In genomic region chr3:146544013-146544928, GRCh38 we compare ENCODE assay signal across 1 cellular context.
TF ChIP-seq lines count a peak whose summit lies in the region.

TSS of gene PLSCR1 (minus strand) at chr3:146544607. CDS start at chr3:146536552, 8,055 bp downstream.

TF ChIP-seq in HepG2, 621 proteins besides CTCF, POLR2A, EP300 and RAD21 (continued from another document and continues in another):
- peak; percentile 79; the same call in 1 of the 2 replicates for TF ChIP-seq ZNF124 (CRISPR knock-in tag; IDR thresholded peaks at IDR 0.05)
- TF ChIP-seq ZNF616 (CRISPR knock-in tag; IDR thresholded peaks at IDR 0.05; ENCODE audit: low read depth): no peak
- TF ChIP-seq ONECUT2 (CRISPR knock-in tag; IDR thresholded peaks at IDR 0.05): no peak
- TF ChIP-seq ZSCAN12 (CRISPR knock-in tag; IDR thresholded peaks at IDR 0.05): no peak
- TF ChIP-seq, protein P1, sequence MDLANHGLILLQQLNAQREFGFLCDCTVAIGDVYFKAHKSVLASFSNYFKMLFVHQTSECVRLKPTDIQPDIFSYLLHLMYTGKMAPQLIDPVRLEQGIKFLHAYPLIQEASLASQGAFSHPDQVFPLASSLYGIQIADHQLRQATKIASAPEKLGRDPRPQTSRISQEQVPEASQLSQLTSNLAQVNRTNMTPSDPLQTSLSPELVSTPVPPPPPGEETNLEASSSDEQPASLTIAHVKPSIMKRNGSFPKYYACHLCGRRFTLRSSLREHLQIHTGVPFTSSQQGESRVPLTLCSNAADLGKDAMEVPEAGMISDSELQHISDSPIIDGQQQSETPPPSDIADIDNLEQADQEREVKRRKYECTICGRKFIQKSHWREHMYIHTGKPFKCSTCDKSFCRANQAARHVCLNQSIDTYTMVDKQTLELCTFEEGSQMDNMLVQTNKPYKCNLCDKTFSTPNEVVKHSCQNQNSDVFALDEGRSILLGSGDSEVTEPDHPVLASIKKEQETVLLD (CRISPR knock-in tag; IDR thresholded peaks at IDR 0.05; ENCODE audit: low read depth): no peak
- TF ChIP-seq, protein P2, sequence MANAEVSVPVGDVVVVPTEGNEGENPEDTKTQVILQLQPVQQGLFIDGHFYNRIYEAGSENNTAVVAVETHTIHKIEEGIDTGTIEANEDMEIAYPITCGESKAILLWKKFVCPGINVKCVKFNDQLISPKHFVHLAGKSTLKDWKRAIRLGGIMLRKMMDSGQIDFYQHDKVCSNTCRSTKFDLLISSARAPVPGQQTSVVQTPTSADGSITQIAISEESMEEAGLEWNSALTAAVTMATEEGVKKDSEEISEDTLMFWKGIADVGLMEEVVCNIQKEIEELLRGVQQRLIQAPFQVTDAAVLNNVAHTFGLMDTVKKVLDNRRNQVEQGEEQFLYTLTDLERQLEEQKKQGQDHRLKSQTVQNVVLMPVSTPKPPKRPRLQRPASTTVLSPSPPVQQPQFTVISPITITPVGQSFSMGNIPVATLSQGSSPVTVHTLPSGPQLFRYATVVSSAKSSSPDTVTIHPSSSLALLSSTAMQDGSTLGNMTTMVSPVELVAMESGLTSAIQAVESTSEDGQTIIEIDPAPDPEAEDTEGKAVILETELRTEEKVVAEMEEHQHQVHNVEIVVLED (CRISPR knock-in tag; IDR thresholded peaks at IDR 0.05; ENCODE audit: borderline replicate concordance): 0 out of 2 replicates have a peak, but pooled peaks have one; percentile 26
- TF ChIP-seq, protein P3, sequence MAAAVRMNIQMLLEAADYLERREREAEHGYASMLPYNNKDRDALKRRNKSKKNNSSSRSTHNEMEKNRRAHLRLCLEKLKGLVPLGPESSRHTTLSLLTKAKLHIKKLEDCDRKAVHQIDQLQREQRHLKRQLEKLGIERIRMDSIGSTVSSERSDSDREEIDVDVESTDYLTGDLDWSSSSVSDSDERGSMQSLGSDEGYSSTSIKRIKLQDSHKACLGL (CRISPR knock-in tag; IDR thresholded peaks at IDR 0.05): peak; percentile 55; the same call in 1 of the 2 replicates
- 0 out of 2 replicates have a peak, but pooled peaks have one; percentile 63 for TF ChIP-seq KLF6 (CRISPR knock-in tag; IDR thresholded peaks at IDR 0.05)
- no peak; the same call in 1 of the 2 replicates for TF ChIP-seq E2F5 (CRISPR knock-in tag; conservative IDR thresholded peaks at IDR 0.05)
- TF ChIP-seq ZNF572 (CRISPR knock-in tag; IDR thresholded peaks at IDR 0.05): no peak
- peak; percentile 30; the same call in 1 of the 2 replicates for TF ChIP-seq ISL2 (CRISPR knock-in tag; IDR thresholded peaks at IDR 0.05)
- TF ChIP-seq HOXA3 (CRISPR knock-in tag; IDR thresholded peaks at IDR 0.05): peak; percentile 78
- peak; percentile 53 for TF ChIP-seq AGO2 (optimal IDR thresholded peaks at IDR 0.05; ENCODE audit: low read depth, low read length)
- 0 out of 2 replicates have a peak, but pooled peaks have one; percentile 50 for TF ChIP-seq SATB2 (CRISPR knock-in tag; IDR thresholded peaks at IDR 0.05)
- TF ChIP-seq ZNF546 (CRISPR knock-in tag; conservative IDR thresholded peaks at IDR 0.05): 0 out of 2 replicates have a peak, but pooled peaks have one; percentile 30
- peak; percentile 84 for TF ChIP-seq POLR2G (IDR thresholded peaks at IDR 0.05; ENCODE audit: low read depth, low read length)
- no peak for TF ChIP-seq ZNF780A (CRISPR knock-in tag; IDR thresholded peaks at IDR 0.05)
- 0 out of 2 replicates have a peak, but pooled peaks have one; percentile 33 for TF ChIP-seq ZMAT3 (CRISPR knock-in tag; conservative IDR thresholded peaks at IDR 0.05)
- 0 out of 2 replicates have a peak, but pooled peaks have one; percentile 45 for TF ChIP-seq ZBTB20 (CRISPR knock-in tag; IDR thresholded peaks at IDR 0.05; ENCODE audit: borderline replicate concordance, low read depth)
- TF ChIP-seq, protein P4, sequence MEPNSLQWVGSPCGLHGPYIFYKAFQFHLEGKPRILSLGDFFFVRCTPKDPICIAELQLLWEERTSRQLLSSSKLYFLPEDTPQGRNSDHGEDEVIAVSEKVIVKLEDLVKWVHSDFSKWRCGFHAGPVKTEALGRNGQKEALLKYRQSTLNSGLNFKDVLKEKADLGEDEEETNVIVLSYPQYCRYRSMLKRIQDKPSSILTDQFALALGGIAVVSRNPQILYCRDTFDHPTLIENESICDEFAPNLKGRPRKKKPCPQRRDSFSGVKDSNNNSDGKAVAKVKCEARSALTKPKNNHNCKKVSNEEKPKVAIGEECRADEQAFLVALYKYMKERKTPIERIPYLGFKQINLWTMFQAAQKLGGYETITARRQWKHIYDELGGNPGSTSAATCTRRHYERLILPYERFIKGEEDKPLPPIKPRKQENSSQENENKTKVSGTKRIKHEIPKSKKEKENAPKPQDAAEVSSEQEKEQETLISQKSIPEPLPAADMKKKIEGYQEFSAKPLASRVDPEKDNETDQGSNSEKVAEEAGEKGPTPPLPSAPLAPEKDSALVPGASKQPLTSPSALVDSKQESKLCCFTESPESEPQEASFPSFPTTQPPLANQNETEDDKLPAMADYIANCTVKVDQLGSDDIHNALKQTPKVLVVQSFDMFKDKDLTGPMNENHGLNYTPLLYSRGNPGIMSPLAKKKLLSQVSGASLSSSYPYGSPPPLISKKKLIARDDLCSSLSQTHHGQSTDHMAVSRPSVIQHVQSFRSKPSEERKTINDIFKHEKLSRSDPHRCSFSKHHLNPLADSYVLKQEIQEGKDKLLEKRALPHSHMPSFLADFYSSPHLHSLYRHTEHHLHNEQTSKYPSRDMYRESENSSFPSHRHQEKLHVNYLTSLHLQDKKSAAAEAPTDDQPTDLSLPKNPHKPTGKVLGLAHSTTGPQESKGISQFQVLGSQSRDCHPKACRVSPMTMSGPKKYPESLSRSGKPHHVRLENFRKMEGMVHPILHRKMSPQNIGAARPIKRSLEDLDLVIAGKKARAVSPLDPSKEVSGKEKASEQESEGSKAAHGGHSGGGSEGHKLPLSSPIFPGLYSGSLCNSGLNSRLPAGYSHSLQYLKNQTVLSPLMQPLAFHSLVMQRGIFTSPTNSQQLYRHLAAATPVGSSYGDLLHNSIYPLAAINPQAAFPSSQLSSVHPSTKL (CRISPR knock-in tag; IDR thresholded peaks at IDR 0.05): peak; percentile 61
- TF ChIP-seq, protein P5, sequence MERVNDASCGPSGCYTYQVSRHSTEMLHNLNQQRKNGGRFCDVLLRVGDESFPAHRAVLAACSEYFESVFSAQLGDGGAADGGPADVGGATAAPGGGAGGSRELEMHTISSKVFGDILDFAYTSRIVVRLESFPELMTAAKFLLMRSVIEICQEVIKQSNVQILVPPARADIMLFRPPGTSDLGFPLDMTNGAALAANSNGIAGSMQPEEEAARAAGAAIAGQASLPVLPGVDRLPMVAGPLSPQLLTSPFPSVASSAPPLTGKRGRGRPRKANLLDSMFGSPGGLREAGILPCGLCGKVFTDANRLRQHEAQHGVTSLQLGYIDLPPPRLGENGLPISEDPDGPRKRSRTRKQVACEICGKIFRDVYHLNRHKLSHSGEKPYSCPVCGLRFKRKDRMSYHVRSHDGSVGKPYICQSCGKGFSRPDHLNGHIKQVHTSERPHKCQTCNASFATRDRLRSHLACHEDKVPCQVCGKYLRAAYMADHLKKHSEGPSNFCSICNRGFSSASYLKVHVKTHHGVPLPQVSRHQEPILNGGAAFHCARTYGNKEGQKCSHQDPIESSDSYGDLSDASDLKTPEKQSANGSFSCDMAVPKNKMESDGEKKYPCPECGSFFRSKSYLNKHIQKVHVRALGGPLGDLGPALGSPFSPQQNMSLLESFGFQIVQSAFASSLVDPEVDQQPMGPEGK (CRISPR knock-in tag; IDR thresholded peaks at IDR 0.05): peak; percentile 63
- TF ChIP-seq TOPORS (CRISPR knock-in tag; IDR thresholded peaks at IDR 0.05): no peak
- TF ChIP-seq RFX1 (IDR thresholded peaks at IDR 0.05): no peak
- TF ChIP-seq, protein P6, sequence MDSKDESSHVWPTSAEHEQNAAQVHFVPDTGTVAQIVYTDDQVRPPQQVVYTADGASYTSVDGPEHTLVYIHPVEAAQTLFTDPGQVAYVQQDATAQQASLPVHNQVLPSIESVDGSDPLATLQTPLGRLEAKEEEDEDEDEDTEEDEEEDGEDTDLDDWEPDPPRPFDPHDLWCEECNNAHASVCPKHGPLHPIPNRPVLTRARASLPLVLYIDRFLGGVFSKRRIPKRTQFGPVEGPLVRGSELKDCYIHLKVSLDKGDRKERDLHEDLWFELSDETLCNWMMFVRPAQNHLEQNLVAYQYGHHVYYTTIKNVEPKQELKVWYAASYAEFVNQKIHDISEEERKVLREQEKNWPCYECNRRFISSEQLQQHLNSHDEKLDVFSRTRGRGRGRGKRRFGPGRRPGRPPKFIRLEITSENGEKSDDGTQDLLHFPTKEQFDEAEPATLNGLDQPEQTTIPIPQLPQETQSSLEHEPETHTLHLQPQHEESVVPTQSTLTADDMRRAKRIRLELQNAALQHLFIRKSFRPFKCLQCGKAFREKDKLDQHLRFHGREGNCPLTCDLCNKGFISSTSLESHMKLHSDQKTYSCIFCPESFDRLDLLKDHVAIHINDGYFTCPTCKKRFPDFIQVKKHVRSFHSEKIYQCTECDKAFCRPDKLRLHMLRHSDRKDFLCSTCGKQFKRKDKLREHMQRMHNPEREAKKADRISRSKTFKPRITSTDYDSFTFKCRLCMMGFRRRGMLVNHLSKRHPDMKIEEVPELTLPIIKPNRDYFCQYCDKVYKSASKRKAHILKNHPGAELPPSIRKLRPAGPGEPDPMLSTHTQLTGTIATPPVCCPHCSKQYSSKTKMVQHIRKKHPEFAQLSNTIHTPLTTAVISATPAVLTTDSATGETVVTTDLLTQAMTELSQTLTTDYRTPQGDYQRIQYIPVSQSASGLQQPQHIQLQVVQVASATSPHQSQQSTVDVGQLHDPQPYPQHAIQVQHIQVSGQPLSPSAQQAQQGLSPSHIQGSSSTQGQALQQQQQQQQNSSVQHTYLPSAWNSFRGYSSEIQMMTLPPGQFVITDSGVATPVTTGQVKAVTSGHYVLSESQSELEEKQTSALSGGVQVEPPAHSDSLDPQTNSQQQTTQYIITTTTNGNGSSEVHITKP (CRISPR knock-in tag; IDR thresholded peaks at IDR 0.05; ENCODE audit: low read depth): no peak
- TF ChIP-seq MNT (IDR thresholded peaks at IDR 0.05): no peak
- peak; percentile 28; the same call in 1 of the 2 replicates for TF ChIP-seq FOXO1 (CRISPR knock-in tag; IDR thresholded peaks at IDR 0.05)
- TF ChIP-seq, protein P7, sequence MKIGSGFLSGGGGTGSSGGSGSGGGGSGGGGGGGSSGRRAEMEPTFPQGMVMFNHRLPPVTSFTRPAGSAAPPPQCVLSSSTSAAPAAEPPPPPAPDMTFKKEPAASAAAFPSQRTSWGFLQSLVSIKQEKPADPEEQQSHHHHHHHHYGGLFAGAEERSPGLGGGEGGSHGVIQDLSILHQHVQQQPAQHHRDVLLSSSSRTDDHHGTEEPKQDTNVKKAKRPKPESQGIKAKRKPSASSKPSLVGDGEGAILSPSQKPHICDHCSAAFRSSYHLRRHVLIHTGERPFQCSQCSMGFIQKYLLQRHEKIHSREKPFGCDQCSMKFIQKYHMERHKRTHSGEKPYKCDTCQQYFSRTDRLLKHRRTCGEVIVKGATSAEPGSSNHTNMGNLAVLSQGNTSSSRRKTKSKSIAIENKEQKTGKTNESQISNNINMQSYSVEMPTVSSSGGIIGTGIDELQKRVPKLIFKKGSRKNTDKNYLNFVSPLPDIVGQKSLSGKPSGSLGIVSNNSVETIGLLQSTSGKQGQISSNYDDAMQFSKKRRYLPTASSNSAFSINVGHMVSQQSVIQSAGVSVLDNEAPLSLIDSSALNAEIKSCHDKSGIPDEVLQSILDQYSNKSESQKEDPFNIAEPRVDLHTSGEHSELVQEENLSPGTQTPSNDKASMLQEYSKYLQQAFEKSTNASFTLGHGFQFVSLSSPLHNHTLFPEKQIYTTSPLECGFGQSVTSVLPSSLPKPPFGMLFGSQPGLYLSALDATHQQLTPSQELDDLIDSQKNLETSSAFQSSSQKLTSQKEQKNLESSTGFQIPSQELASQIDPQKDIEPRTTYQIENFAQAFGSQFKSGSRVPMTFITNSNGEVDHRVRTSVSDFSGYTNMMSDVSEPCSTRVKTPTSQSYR (CRISPR knock-in tag; IDR thresholded peaks at IDR 0.05; ENCODE audit: borderline replicate concordance): no peak
- peak; percentile 88 for TF ChIP-seq ELF3 (CRISPR knock-in tag; IDR thresholded peaks at IDR 0.05)
- TF ChIP-seq SNRNP70 (IDR thresholded peaks at IDR 0.05; ENCODE audit: low read depth, low read length): no peak
- 0 out of 2 replicates have a peak, but pooled peaks have one; percentile 60 for TF ChIP-seq CBX5 (CRISPR knock-in tag; IDR thresholded peaks at IDR 0.05; ENCODE audit: borderline replicate concordance)
- TF ChIP-seq SMC3 (IDR thresholded peaks at IDR 0.05; ENCODE audit: low read length): no peak
- peak; percentile 91 for TF ChIP-seq PHF8 (CRISPR knock-in tag; IDR thresholded peaks at IDR 0.05)
- TF ChIP-seq FOSL2 (CRISPR knock-in tag; IDR thresholded peaks at IDR 0.05): no peak; the same call in none of the 2 replicates
- no peak for TF ChIP-seq ZNF12 (CRISPR knock-in tag; IDR thresholded peaks at IDR 0.05)
- peak; percentile 73 for TF ChIP-seq ZFY (CRISPR knock-in tag; IDR thresholded peaks at IDR 0.05)
- TF ChIP-seq, protein P8, sequence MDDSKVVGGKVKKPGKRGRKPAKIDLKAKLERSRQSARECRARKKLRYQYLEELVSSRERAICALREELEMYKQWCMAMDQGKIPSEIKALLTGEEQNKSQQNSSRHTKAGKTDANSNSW (CRISPR knock-in tag; IDR thresholded peaks at IDR 0.05; ENCODE audit: borderline replicate concordance): 0 out of 2 replicates have a peak, but pooled peaks have one; percentile 34
- TF ChIP-seq ATF7 (IDR thresholded peaks at IDR 0.05): no peak
- no peak for TF ChIP-seq ATF7 (CRISPR knock-in tag; IDR thresholded peaks at IDR 0.05)
- no peak for TF ChIP-seq ZNF343 (CRISPR knock-in tag; IDR thresholded peaks at IDR 0.05)
- TF ChIP-seq, protein P9, sequence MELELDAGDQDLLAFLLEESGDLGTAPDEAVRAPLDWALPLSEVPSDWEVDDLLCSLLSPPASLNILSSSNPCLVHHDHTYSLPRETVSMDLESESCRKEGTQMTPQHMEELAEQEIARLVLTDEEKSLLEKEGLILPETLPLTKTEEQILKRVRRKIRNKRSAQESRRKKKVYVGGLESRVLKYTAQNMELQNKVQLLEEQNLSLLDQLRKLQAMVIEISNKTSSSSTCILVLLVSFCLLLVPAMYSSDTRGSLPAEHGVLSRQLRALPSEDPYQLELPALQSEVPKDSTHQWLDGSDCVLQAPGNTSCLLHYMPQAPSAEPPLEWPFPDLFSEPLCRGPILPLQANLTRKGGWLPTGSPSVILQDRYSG (CRISPR knock-in tag; IDR thresholded peaks at IDR 0.05): no peak
- TF ChIP-seq U2AF2 (IDR thresholded peaks at IDR 0.05; ENCODE audit: low read depth, low read length): no peak
- peak; percentile 62 for TF ChIP-seq MED1 (CRISPR knock-in tag; IDR thresholded peaks at IDR 0.05)
- TF ChIP-seq ZNF136 (CRISPR knock-in tag; IDR thresholded peaks at IDR 0.05; ENCODE audit: low read depth): 0 out of 2 replicates have a peak, but pooled peaks have one; percentile 49
